In genomic region chr2:38601463-38602135, GRCh38 we compare ENCODE assay signal across 8 cellular contexts. TPM values are rescaled to one million over a fixed set of nuclear protein-coding genes. Genes with fewer than 3 reads are reported as not detected.
DNase-seq lines count a peak whose midpoint lies in the region; ATAC-seq, FAIRE-seq and TF ChIP-seq lines count a peak whose summit lies in the region.

No MANE protein-coding gene starts in this region.

- H3K27ac ChIP-seq in Peyer's patch, result peak overlapping the region; percentile 89 to 100 (median 96)
- peak overlapping the region; percentile 91 for H3K27ac ChIP-seq in neural cell (ENCODE audit: low read length)

- H3K4me3 Mint-ChIP-seq in stimulated activated naive CD8-positive, alpha-beta T cell treated with anti-CD3 and anti-CD28 coated beads, Interleukin-15, Interleukin-2, amounts not matched to agents 100 ng/mL and 50 ng/mL, for 24 hours, result peak overlapping the region; percentile 96

- no peaks in the 10 kb centered on the region for H3K27me3 ChIP-seq in Peyer's patch
- H3K27me3 ChIP-seq in neural cell (ENCODE audit: insufficient read depth, low read depth, low read length), result no peaks in the 10 kb centered on the region

- no peak for TF ChIP-seq RAD21 in neural cell (conservative IDR thresholded peaks at IDR 0.05)

- H4K20me1 ChIP-seq in neural cell (ENCODE audit: insufficient read depth), result peaks cover 8% of the 10 kb centered on the region

- peaks cover 61% of the 10 kb centered on the region for H3K4me1 Mint-ChIP-seq in stimulated activated naive CD8-positive, alpha-beta T cell treated with anti-CD3 and anti-CD28 coated beads, Interleukin-15, Interleukin-2, amounts not matched to agents 100 ng/mL and 50 ng/mL, for 24 hours (ENCODE audit: low read depth)

- peak overlapping the region; percentile 71 for H2AFZ ChIP-seq in neural cell (ENCODE audit: low read depth, low read length)

- no peak for TF ChIP-seq CTCF in Peyer's patch (IDR thresholded peaks at IDR 0.05)
- TF ChIP-seq CTCF in neural cell (IDR thresholded peaks at IDR 0.05; ENCODE audit: poor library complexity, severe bottlenecking), result no peak
- no peak for TF ChIP-seq CTCF in GM20000 (IDR thresholded peaks at IDR 0.05; ENCODE audit: extremely low read depth, missing control alignments)

- peak; percentile 51 for FAIRE-seq in endometrium (lab: Jason Lieb, UNC)

- peaks cover 26% of the 10 kb centered on the region for H3K36me3 Mint-ChIP-seq in stimulated activated naive CD8-positive, alpha-beta T cell treated with anti-CD3 and anti-CD28 coated beads, Interleukin-15, Interleukin-2, amounts not matched to agents 100 ng/mL and 50 ng/mL, for 24 hours (ENCODE audit: low read depth)

- no peaks in the 10 kb centered on the region for H3K9me2 ChIP-seq in neural cell (ENCODE audit: insufficient read depth, low read length)

- H3K27me3 Mint-ChIP-seq in stimulated activated naive CD8-positive, alpha-beta T cell treated with anti-CD3 and anti-CD28 coated beads, Interleukin-15, Interleukin-2, amounts not matched to agents 100 ng/mL and 50 ng/mL, for 24 hours, result no peaks in the 10 kb centered on the region

- no peak for DNase-seq in stimulated activated naive CD8-positive, alpha-beta T cell treated with anti-CD3 and anti-CD28 coated beads, Interleukin-15, Interleukin-2, amounts not matched to agents 100 U/mL and 50 U/mL, for 24 hours
- DNase-seq in Peyer's patch, result peak in 1 of 3 donors; percentile 61
- no peak for DNase-seq in GM20000 (ENCODE audit: low spot score)
- DNase-seq in stimulated activated CD4-positive, alpha-beta T cell treated with anti-CD3 and anti-CD28 coated beads, Interleukin-12 subunit alpha, Interleukin-12 subunit beta, amount 100 ng/mL, for 4 hours, result no peak

- H3K9me3 ChIP-seq in Peyer's patch (no peaks in the 10 kb centered on the region), neural cell (ENCODE audit: low read length) (no peaks in the 10 kb centered on the region)

- H3K27ac Mint-ChIP-seq in stimulated activated naive CD8-positive, alpha-beta T cell treated with anti-CD3 and anti-CD28 coated beads, Interleukin-15, Interleukin-2, amounts not matched to agents 100 ng/mL and 50 ng/mL, for 24 hours, result peak overlapping the region; percentile 81

- H3K9ac ChIP-seq in neural cell (ENCODE audit: low read length), result peak overlapping the region; percentile 90

- no peak for TF ChIP-seq EP300 in neural cell (conservative IDR thresholded peaks at IDR 0.05; ENCODE audit: poor library complexity, severe bottlenecking)

- TF ChIP-seq POLR2A in Peyer's patch (IDR thresholded peaks at IDR 0.05), result no peak

- peaks cover 0 to 17% (median 6%) of the 10 kb centered on the region in 4 donors for H3K4me1 ChIP-seq in Peyer's patch

- H3K36me3 ChIP-seq in Peyer's patch (no peaks in the 10 kb centered on the region), neural cell (ENCODE audit: insufficient read depth, low read length) (no peaks in the 10 kb centered on the region)

- H3K4me2 ChIP-seq in neural cell (ENCODE audit: low read length), result peak overlapping the region; percentile 62

- no peak for ATAC-seq in stimulated activated naive CD8-positive, alpha-beta T cell treated with anti-CD3 and anti-CD28 coated beads, Interleukin-15, Interleukin-2, amounts not matched to agents 100 U/mL and 50 U/mL, for 24 hours
- no peak for ATAC-seq in HG02623 (IDR thresholded peaks at IDR 0.05; ENCODE audit: unreplicated experiment)

- H3F3A ChIP-seq in neural cell (ENCODE audit: insufficient read depth, low read length, poor library complexity, severe bottlenecking), result peaks cover 7% of the 10 kb centered on the region

- H3K79me2 ChIP-seq in neural cell (replicated peaks; ENCODE audit: insufficient read depth, low read length), result peaks cover 52% of the 10 kb centered on the region

- H3K4me3 ChIP-seq in Peyer's patch (peak overlapping the region; percentile 65 to 96 (median 84)), neural cell (ENCODE audit: low read length) (peak overlapping the region; percentile 87)

- no peaks in the 10 kb centered on the region for H3K9me3 Mint-ChIP-seq in stimulated activated naive CD8-positive, alpha-beta T cell treated with anti-CD3 and anti-CD28 coated beads, Interleukin-15, Interleukin-2, amounts not matched to agents 100 ng/mL and 50 ng/mL, for 24 hours

TF ChIP-seq in neural cell, 6 proteins besides CTCF, POLR2A, EP300 and RAD21:
- TF ChIP-seq POLR2AphosphoS5 (IDR thresholded peaks at IDR 0.05), result no peak
- TF ChIP-seq TAF1 (IDR thresholded peaks at IDR 0.05; ENCODE audit: low read depth), result no peak
- TF ChIP-seq SMC3 (conservative IDR thresholded peaks at IDR 0.05; ENCODE audit: poor library complexity), result no peak
- TF ChIP-seq REST (IDR thresholded peaks at IDR 0.05; ENCODE audit: borderline replicate concordance), result no peak
- no peak for TF ChIP-seq MXI1 (conservative IDR thresholded peaks at IDR 0.05; ENCODE audit: poor library complexity, severe bottlenecking)
TF ChIP-seq in neural cell: peak in this region for 0.

RNA-seq across cellular contexts. Expression of gene HNRNPLL, which starts 1.1 kb away (rescaled TPM):
- 10 to 100 TPM; 33.3 to 70.1 (median 48.0) TPM for total RNA-seq in Peyer's patch
- polyA plus RNA-seq in neural cell, result 53.4 and 63.5 TPM in 2 replicates
- 116 and 128 TPM in 2 replicates for polyA minus RNA-seq in neural cell
